ENCODE assay signal across 15 cellular contexts in genomic region chr10:112914288-112914952, GRCh38.
"Had no signal": no experiment of that assay in that cellular context is flagged by ENCODE, and none has a peak within 500 bp of the region (broad histone marks: within the 10 kb centered on the region; RNA-seq: fewer than 3 reads in every experiment).

No MANE protein-coding gene starts in this region.

- ATAC-seq: natural killer cell had no signal

- H3K4me1 Mint-ChIP-seq: activated naive CD8-positive, alpha-beta T cell treated with anti-CD3 and anti-CD28 coated beads, Interleukin-2, amount 10 ng/mL, durations not matched to agents 7 days and 5 days; memory B cell; natural killer cell had no signal

- H3K36me3 ChIP-seq: brain microvascular endothelial cell, left ventricle myocardium inferior, uterus had no signal

- H3K9me3 ChIP-seq: left ventricle myocardium inferior, mucosa of descending colon, uterus had no signal

- H3K27ac ChIP-seq: brain microvascular endothelial cell, dorsolateral prefrontal cortex, left ventricle myocardium inferior had no signal

- H3K27ac Mint-ChIP-seq: activated naive CD8-positive, alpha-beta T cell treated with anti-CD3 and anti-CD28 coated beads, Interleukin-2, amount 10 ng/mL, durations not matched to agents 7 days and 5 days; memory B cell; natural killer cell; T-helper 2 cell treated with Interferon-gamma antibody and Interleukin-4, amounts not matched to agents 5 μg/mL and 100 μg/mL, for 36 hours had no signal

- H3K36me3 Mint-ChIP-seq: natural killer cell had no signal

- H3K4me1 ChIP-seq: left ventricle myocardium inferior had no signal

- H3K27me3 ChIP-seq: brain microvascular endothelial cell, dorsolateral prefrontal cortex, uterus had no signal

- H3K4me3 Mint-ChIP-seq: activated naive CD8-positive, alpha-beta T cell treated with anti-CD3 and anti-CD28 coated beads, Interleukin-2, amount 10 ng/mL, durations not matched to agents 7 days and 5 days; memory B cell; natural killer cell; T-helper 2 cell treated with Interferon-gamma antibody and Interleukin-4, amounts not matched to agents 5 μg/mL and 100 μg/mL, for 36 hours had no signal

- DNase-seq: activated naive CD4-positive, alpha-beta T cell; activated naive CD8-positive, alpha-beta T cell treated with anti-CD3 and anti-CD28 coated beads, Interleukin-2, amount 10 ng/mL, durations not matched to agents 7 days and 5 days; activated T-cell treated with anti-CD3 and anti-CD28 coated beads for 4 hours; anterior cingulate cortex; brain microvascular endothelial cell; dorsolateral prefrontal cortex; hippocampal formation; kidney; left ventricle myocardium inferior; natural killer cell; nucleus accumbens; uterus had no signal

- H3K4me3 ChIP-seq: dorsolateral prefrontal cortex, left ventricle myocardium inferior, mucosa of descending colon, uterus had no signal

- H3K9me3 Mint-ChIP-seq: natural killer cell; T-helper 2 cell treated with Interferon-gamma antibody and Interleukin-4, amounts not matched to agents 5 μg/mL and 100 μg/mL, for 36 hours had no signal
